Comparison of ENCODE assay signal across 13 cellular contexts in genomic region chr3:133881987-133882825, GRCh38. TPM values are rescaled to one million over a fixed set of nuclear protein-coding genes. Genes with fewer than 3 reads are reported as not detected.
A peak's percentile ranks its signal among the peaks of the same experiment; 100 is the strongest.
DNase-seq lines count a peak whose midpoint lies in the region; FAIRE-seq and TF ChIP-seq lines count a peak whose summit lies in the region.
"Had no signal": no experiment of that assay in that cellular context is flagged by ENCODE, and none has a peak within 500 bp of the region (broad histone marks: within the 10 kb centered on the region; RNA-seq: fewer than 3 reads in every experiment).

No MANE protein-coding gene starts in this region.

- peak; percentile 47 for FAIRE-seq in GM12891 (lab: Jason Lieb, UNC)
- FAIRE-seq: islet of Langerhans had no signal

- H3K4me3 ChIP-seq in BLaER1 treated with 17β-estradiol and CSF1 and Interleukin-3, amounts not matched to agents 10 nM and 100 nM: no peak overlapping the region
- H3K4me3 ChIP-seq: gastroesophageal sphincter had no signal

- DNase-seq in GM12891 (ENCODE audit: insufficient read length, low spot score) (no peak), mucosa of gallbladder (ENCODE audit: low spot score) (peak; percentile 9), SK-N-DZ (ENCODE audit: low spot score) (no peak), iPS-NIHi7 (ENCODE audit: extremely low spot score) (no peak)
- peak; percentile 50 for DNase-seq in activated CD8-positive, alpha-beta memory T cell treated with anti-CD3 and anti-CD28 coated beads, Interleukin-2, amount 50 U/mL, for 48 hours
- DNase-seq in effector CD4-positive, alpha-beta T cell: no peak
- DNase-seq: activated CD4-positive, alpha-beta T cell treated with anti-CD3 and anti-CD28 coated beads for 1 hour; EL; NCI-H1417 treated with DMSO at 0.1 percent for 48 hours; NCI-H226 had no signal

- no peak for TF ChIP-seq POLR2A in GM12891 (IDR thresholded peaks at IDR 0.05; ENCODE audit: low read depth, low read length)

- H4K20me1 ChIP-seq in BLaER1 treated with 17β-estradiol and CSF1 and Interleukin-3, amounts not matched to agents 10 nM and 100 nM: no peaks in the 10 kb centered on the region; a peak in 1 of 22 replicates

- peak overlapping the region in 7 of 11 experiments; percentile 1 to 45 (median 7); a peak in 10 of 22 replicates for H3K4me2 ChIP-seq in BLaER1 treated with 17β-estradiol and CSF1 and Interleukin-3, amounts not matched to agents 10 nM and 100 nM

- no peak overlapping the region for H3K9ac ChIP-seq in BLaER1 treated with 17β-estradiol and CSF1 and Interleukin-3, amounts not matched to agents 10 nM and 100 nM

- H3K36me3 ChIP-seq in BLaER1 treated with 17β-estradiol and CSF1 and Interleukin-3, amounts not matched to agents 10 nM and 100 nM: no peaks in the 10 kb centered on the region
- H3K36me3 ChIP-seq: gastroesophageal sphincter had no signal

- H3K27me3 ChIP-seq in BLaER1 treated with 17β-estradiol and CSF1 and Interleukin-3, amounts not matched to agents 10 nM and 100 nM: no peaks in the 10 kb centered on the region
- H3K27me3 ChIP-seq: gastroesophageal sphincter had no signal

- peaks cover 0 to 15% (median 7%) of the 10 kb centered on the region in 10 experiments; a peak in 13 of 20 replicates for H3K4me1 ChIP-seq in BLaER1 treated with 17β-estradiol and CSF1 and Interleukin-3, amounts not matched to agents 10 nM and 100 nM

- peaks cover 7 to 22% (median 13%) of the 10 kb centered on the region in 11 experiments; a peak in 18 of 22 replicates for H3K9me3 ChIP-seq in BLaER1 treated with 17β-estradiol and CSF1 and Interleukin-3, amounts not matched to agents 10 nM and 100 nM (replicated peaks in 1 of 11)

- no peak overlapping the region for H3K27ac ChIP-seq in BLaER1 treated with 17β-estradiol and CSF1 and Interleukin-3, amounts not matched to agents 10 nM and 100 nM
- H3K27ac ChIP-seq: gastroesophageal sphincter had no signal

TF ChIP-seq in GM12891, 5 proteins besides CTCF, POLR2A, EP300 and RAD21:
- TF ChIP-seq SPI1 (IDR thresholded peaks at IDR 0.05; ENCODE audit: low read depth, low read length): no peak
- TF ChIP-seq POU2F2 (IDR thresholded peaks at IDR 0.05; ENCODE audit: low read depth, low read length): no peak
- no peak for TF ChIP-seq PAX5 (IDR thresholded peaks at IDR 0.05; ENCODE audit: insufficient read depth, low read length, severe bottlenecking)
- TF ChIP-seq POLR2AphosphoS5 (IDR thresholded peaks at IDR 0.05; ENCODE audit: low read depth, low read length): no peak
- TF ChIP-seq TAF1 (IDR thresholded peaks at IDR 0.05; ENCODE audit: low read depth, low read length): no peak

RNA-seq across cellular contexts. Expression of gene RAB6B, which starts 13.5 kb away (rescaled TPM):
- polyA plus RNA-seq in GM12891 (2012; ENCODE audit: low read depth, missing spikeins): 0.17 TPM
- 8.4 TPM for total RNA-seq in mucosa of gallbladder
- polyA plus RNA-seq in SK-N-DZ (2014; cell fraction: cytosol; rRNA removed): 11.6 and 13.3 TPM in 2 replicates
- 18.2 and 19.8 TPM in 2 replicates for polyA plus RNA-seq in SK-N-DZ (2014; cell fraction: nucleus; rRNA removed)

Comparison
In these comparisons a context has a peak if more than half of its experiments do, and no peak if none do; other contexts are left out.
1. DNase-seq: peak in activated CD8-positive, alpha-beta memory T cell treated with anti-CD3 and anti-CD28 coated beads, Interleukin-2, amount 50 U/mL, for 48 hours (single experiment) and mucosa of gallbladder (single experiment); none in GM12891 (single experiment), effector CD4-positive, alpha-beta T cell (single experiment), SK-N-DZ (single experiment) and iPS-NIHi7 (single experiment).